Comparison of ENCODE assay signal across 8 cellular contexts in the genomic region with DNA sequence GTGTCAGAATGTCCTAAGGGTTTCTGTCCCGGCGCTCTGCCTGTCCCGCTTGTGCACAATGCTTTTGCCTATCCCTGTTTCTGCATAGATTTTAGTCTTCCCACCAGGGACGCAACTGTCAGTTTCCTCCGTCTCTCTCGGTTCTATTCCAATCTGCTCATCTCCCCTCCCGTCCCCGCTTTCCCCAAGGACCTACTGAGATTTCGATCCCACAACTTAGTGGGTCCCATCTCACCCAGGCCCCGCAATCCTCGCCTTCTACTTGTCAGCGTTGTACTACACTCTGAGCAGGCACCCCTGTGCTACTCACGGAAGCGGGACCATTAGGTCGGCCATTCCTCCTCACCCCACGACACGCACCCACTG. TPM values are rescaled to one million over a fixed set of nuclear protein-coding genes. Genes with fewer than 3 reads are reported as not detected.
A peak's percentile ranks its signal among the peaks of the same experiment; 100 is the strongest.
DNase-seq lines count a peak whose midpoint lies in the region; ATAC-seq and TF ChIP-seq lines count a peak whose summit lies in the region.

No MANE protein-coding gene starts in this region.

- peak overlapping the region; percentile 73 for H3K27ac ChIP-seq in mammary epithelial cell (ENCODE audit: insufficient read depth, low read depth, low read length)
- peak overlapping the region; percentile 97 for H3K27ac ChIP-seq in mucosa of rectum (ENCODE audit: low read depth in 2 of 2, low read length in 2 of 2)

- H3K4me2 ChIP-seq in mammary epithelial cell (ENCODE audit: insufficient read depth, low read depth, low read length): peak overlapping the region; percentile 86

- H3K4me3 ChIP-seq in AG04449 (ENCODE audit: low read depth, low read length): peak overlapping the region; percentile 94
- peak overlapping the region; percentile 78 to 81 (median 81) for H3K4me3 ChIP-seq in mammary epithelial cell (replicated peaks in 1 of 3; ENCODE audit: insufficient read depth in 1 of 3, low read depth in 2 of 3, low read length in 3 of 3)
- H3K4me3 ChIP-seq in mucosa of rectum (ENCODE audit: low read length in 2 of 2): peak overlapping the region; percentile 91 to 92

- no peaks in the 10 kb centered on the region for H4K20me1 ChIP-seq in mammary epithelial cell (ENCODE audit: insufficient read depth, low read length)

- WGBS in mammary epithelial cell (ENCODE audit: low coverage, missing lambda C conversion rate): 7% methylated on average over 10 of the region's 17 CpGs

- in situ Hi-C loops in mammary epithelial cell (cut with MboI; ENCODE audit: low sequenced_read_pairs in 2 of 2): no loop called here

- H3K79me2 ChIP-seq in mammary epithelial cell (ENCODE audit: insufficient read depth, low read length): peaks cover 56% of the 10 kb centered on the region

- peaks cover 37% of the 10 kb centered on the region for H3K4me1 ChIP-seq in mammary epithelial cell (ENCODE audit: insufficient read depth, low read length)
- H3K4me1 ChIP-seq in mucosa of rectum (ENCODE audit: control insufficient read depth in 2 of 2, insufficient read depth in 2 of 2, low read length in 2 of 2): peaks cover 14 to 19% of the 10 kb centered on the region in 2 donors

- CTCF ChIA-PET in AG04449 (lab: Yijun Ruan, JAX) (interaction anchor here (1.1 to 1.2 kb wide), 2 partner anchors 8 to 11 kb away, joined by 3 read pairs; no protein-coding TSS in a partner anchor), mammary epithelial cell (lab: Charles Lee; ENCODE audit: low non-redundant PET) (no interaction called here)

- TF ChIP-seq CTCF in AG04449 (IDR thresholded peaks at IDR 0.05; ENCODE audit: insufficient read depth, low read length, missing control alignments) (no peak), mammary epithelial cell (conservative IDR thresholded peaks at IDR 0.05 in 1 of 2, IDR thresholded peaks at IDR 0.05 in 1 of 2; ENCODE audit: extremely low read depth in 1 of 2, insufficient read depth in 1 of 2, low read depth in 1 of 2, low read length in 2 of 2) (no peak)

- dilution Hi-C loops in mammary epithelial cell (cut with HindIII; ENCODE audit: low sequenced_read_pairs): loop anchor here (5.0 kb wide), 1 partner anchor 81 kb away; no protein-coding TSS in a partner anchor

- ATAC-seq in GM19351 (IDR thresholded peaks at IDR 0.05; ENCODE audit: unreplicated experiment): peak; percentile 46
- peak; percentile 34 for ATAC-seq in HG03520 (IDR thresholded peaks at IDR 0.05; ENCODE audit: unreplicated experiment)

- no TSS peak for BruUV-seq in mammary epithelial cell (replicated peaks; lab: Mats Ljungman, UMichigan)

- H3K9me3 ChIP-seq in mammary epithelial cell (replicated peaks; ENCODE audit: insufficient read depth, low read length): no peaks in the 10 kb centered on the region
- no peaks in the 10 kb centered on the region for H3K9me3 ChIP-seq in mucosa of rectum (ENCODE audit: control insufficient read depth in 2 of 2, low read length in 2 of 2)

- no peak for TF ChIP-seq POLR2A in erythroblast (IDR thresholded peaks at IDR 0.05; ENCODE audit: low read length)

- peak overlapping the region; percentile 97 for H2AFZ ChIP-seq in mammary epithelial cell (ENCODE audit: low read depth, low read length)

- intact Hi-C loops in mammary epithelial cell (cut with micrococcal nuclease): loop anchor here (2.0 kb wide), 1 partner anchor 59 kb away; a partner anchor contains a TSS

- H3K36me3 ChIP-seq in mammary epithelial cell (ENCODE audit: insufficient read depth, low read length) (peaks cover 14% of the 10 kb centered on the region), mucosa of rectum (ENCODE audit: control insufficient read depth in 2 of 2, insufficient read depth in 2 of 2, low read length in 2 of 2) (peaks cover 25 to 37% of the 10 kb centered on the region in 2 donors)

- DNase-seq in AG04449 (ENCODE audit: low read depth, low spot score) (no peak), mammary epithelial cell (no peak), erythroblast (lab: John Stamatoyannopoulos, UW) (no peak), RKO (ENCODE audit: low spot score) (no peak)
- no peak for DNase-seq in activated CD4-positive, CD25-positive, alpha-beta regulatory T cell (lab: John Stamatoyannopoulos, UW)

- POLR2A ChIA-PET in AG04449 (lab: Yijun Ruan, JAX): interaction anchor here (0.5 to 1.5 kb wide), 8 partner anchors 22 to 619 kb away, joined by 3 to 9 read pairs (median 4); a partner anchor contains a TSS

- H3K9ac ChIP-seq in mammary epithelial cell (ENCODE audit: insufficient read depth, low read length) (peak overlapping the region; percentile 89), mucosa of rectum (ENCODE audit: low read depth in 1 of 2, low read length in 2 of 2) (peak overlapping the region; percentile 92 to 99)

- H3K27me3 ChIP-seq in mammary epithelial cell (ENCODE audit: insufficient read depth, low read length) (no peaks in the 10 kb centered on the region), mucosa of rectum (ENCODE audit: control insufficient read depth in 2 of 2, insufficient read depth in 2 of 2, low read length in 2 of 2) (no peaks in the 10 kb centered on the region)

RNA-seq across cellular contexts. Expression of a gene that starts 0.5 kb away (rescaled TPM):
- total RNA-seq in mammary epithelial cell: 10 to 100 TPM; 64.5 to 66.0 TPM
- polyA plus RNA-seq in mammary epithelial cell: 39.6 TPM
- polyA minus RNA-seq in mammary epithelial cell: 54.6 TPM

RNA-seq across cellular contexts. Expression of a gene that starts 6.0 kb away (rescaled TPM):
- total RNA-seq in mammary epithelial cell: 1 to 10 TPM; 4.6 to 7.8 TPM
- 4.7 TPM for polyA plus RNA-seq in mammary epithelial cell
- 1.2 TPM for polyA minus RNA-seq in mammary epithelial cell

RNA-seq across cellular contexts. Expression of a gene that starts 40.1 kb away (rescaled TPM):
- not detected for total RNA-seq in mammary epithelial cell
- not detected for polyA plus RNA-seq in mammary epithelial cell
- not detected for polyA minus RNA-seq in mammary epithelial cell

RNA-seq across cellular contexts. Expression of a gene that starts 53.5 kb away (rescaled TPM):
- 10 to 100 TPM; 11.7 to 11.9 TPM for total RNA-seq in mammary epithelial cell
- polyA plus RNA-seq in mammary epithelial cell: 7.1 TPM
- polyA minus RNA-seq in mammary epithelial cell: 14.0 TPM

RNA-seq across cellular contexts. Expression of a gene that starts 57.8 kb away (rescaled TPM):
- total RNA-seq in mammary epithelial cell: 10 to 100 TPM; 17.2 to 19.2 TPM
- 10.1 TPM for polyA plus RNA-seq in mammary epithelial cell
- polyA minus RNA-seq in mammary epithelial cell: 14.4 TPM
